21 cellular contexts compared by ENCODE assay signal in the genomic region with DNA sequence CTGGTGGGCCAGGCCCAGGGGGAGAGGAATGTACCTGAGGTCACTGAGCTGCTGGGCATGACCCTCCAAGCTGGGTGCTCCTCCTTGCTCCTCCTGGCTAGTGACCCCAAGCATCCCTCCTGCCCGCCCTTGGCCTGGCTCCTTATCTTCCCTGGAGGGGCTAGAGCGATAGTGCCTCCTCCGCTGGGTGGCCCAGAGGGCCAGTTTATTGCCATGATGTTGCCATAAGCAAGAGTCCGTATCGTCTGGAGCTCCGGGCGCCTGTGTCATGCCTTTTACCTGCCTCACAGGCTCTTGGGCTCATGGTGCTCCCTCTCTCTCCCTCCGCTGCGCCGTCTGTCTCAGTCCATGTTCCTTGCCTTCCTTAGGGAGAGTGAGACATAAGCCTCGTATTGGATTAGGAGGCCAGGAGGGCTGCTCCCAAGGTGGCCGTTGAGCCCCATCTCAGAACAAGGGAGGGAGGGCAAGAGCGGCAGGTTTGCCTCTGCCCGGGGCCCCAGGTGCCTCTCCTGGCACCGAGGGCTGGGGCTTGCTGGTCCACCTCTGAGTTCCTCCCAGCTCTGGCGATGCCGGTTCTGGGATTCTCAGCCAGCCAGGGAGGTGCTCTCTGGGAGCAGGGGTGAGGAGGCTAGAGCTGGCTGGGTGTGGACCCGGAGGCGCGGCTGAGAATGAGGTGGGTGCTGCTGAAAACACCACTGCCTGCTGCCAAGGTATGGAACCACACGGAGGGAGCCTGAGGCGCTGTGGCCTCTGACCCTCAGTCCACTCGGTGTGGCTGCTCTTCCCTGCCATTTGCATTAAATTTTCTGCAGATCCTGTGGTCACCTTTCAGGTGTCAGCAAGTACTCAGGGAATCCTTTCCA. TPM values are rescaled to one million over a fixed set of nuclear protein-coding genes. Genes with fewer than 3 reads are reported as not detected.
DNase-seq lines count a peak whose midpoint lies in the region; ATAC-seq and TF ChIP-seq lines count a peak whose summit lies in the region.
"Had no signal": no experiment of that assay in that cellular context is flagged by ENCODE, and none has a peak within 500 bp of the region (broad histone marks: within the 10 kb centered on the region; RNA-seq: fewer than 3 reads in every experiment).

No MANE protein-coding gene starts in this region.

- H3K36me3 Mint-ChIP-seq in MCF 10A (ENCODE audit: insufficient read depth, unreplicated experiment) (no peaks in the 10 kb centered on the region), nephron progenitor cell (ENCODE audit: low read depth) (no peaks in the 10 kb centered on the region)

- ATAC-seq in foreskin keratinocyte, result no peak
- ATAC-seq: A549 had no signal

- H3K9me3 Mint-ChIP-seq in MCF 10A (ENCODE audit: unreplicated experiment) (no peaks in the 10 kb centered on the region), nephron progenitor cell (no peaks in the 10 kb centered on the region)
- H3K9me3 Mint-ChIP-seq: CD4-positive, alpha-beta T cell; GM23338 had no signal

- POLR2A ChIA-PET in MCF 10A (lab: Yijun Ruan, JAX), result interaction anchor here (1.0 kb wide), 1 partner anchor 10 kb away, joined by 3 read pairs; no protein-coding TSS in a partner anchor

- H3K27me3 ChIP-seq in breast epithelium, result no peaks in the 10 kb centered on the region
- peaks cover 7% of the 10 kb centered on the region for H3K27me3 ChIP-seq in foreskin keratinocyte

- no peak overlapping the region for H3K4me3 ChIP-seq in breast epithelium
- H3K4me3 ChIP-seq: A549, GM23338 had no signal

- H3K4me1 Mint-ChIP-seq in MCF 10A (ENCODE audit: insufficient read depth, unreplicated experiment), result peaks cover 49% of the 10 kb centered on the region
- H3K4me1 Mint-ChIP-seq in nephron progenitor cell, result peaks cover 38% of the 10 kb centered on the region

- CTCF ChIA-PET in MCF 10A (lab: Yijun Ruan, JAX), result interaction anchor here (0.7 to 1.4 kb wide), 4 partner anchors 26 to 88 kb away, joined by 3 to 10 read pairs (median 4); a partner anchor contains a TSS

- no peak for TF ChIP-seq POLR2A in breast epithelium (IDR thresholded peaks at IDR 0.05)

- no peaks in the 10 kb centered on the region for H3K27me3 Mint-ChIP-seq in MCF 10A (ENCODE audit: insufficient read depth, unreplicated experiment)
- peaks cover 2% of the 10 kb centered on the region for H3K27me3 Mint-ChIP-seq in nephron progenitor cell (ENCODE audit: low read depth, poor library complexity)

- H3K27ac ChIP-seq in breast epithelium (no peak overlapping the region), foreskin keratinocyte (peak overlapping the region; percentile 50)
- H3K27ac ChIP-seq: 22Rv1, A549, C4-2B, HL-60 had no signal

- H3K27ac Mint-ChIP-seq in MCF 10A (ENCODE audit: low read depth, unreplicated experiment), result peak overlapping the region; percentile 67
- peak overlapping the region; percentile 48 for H3K27ac Mint-ChIP-seq in nephron progenitor cell
- H3K27ac Mint-ChIP-seq: CD4-positive, alpha-beta T cell; GM23338 had no signal

- DNase-seq in MCF 10A (ENCODE audit: unreplicated experiment) (no peak), breast epithelium (ENCODE audit: low spot score in 2 of 2) (no peak), NCI-H82 (lab: John Stamatoyannopoulos, UW) (peak; percentile 85), foreskin keratinocyte (no peak), nephron progenitor cell (no peak), dermis blood vessel endothelial cell (no peak), foreskin melanocyte (no peak)
- no peak for DNase-seq in central memory CD4-positive, alpha-beta T cell
- DNase-seq: AML-193; Caco-2; CD4-positive, alpha-beta T cell; DMS153; DMS79 treated with DMSO at 0.1 percent for 48 hours; GF-D8; HCEC 1CT had no signal

- no peaks in the 10 kb centered on the region for H3K9me3 ChIP-seq in breast epithelium
- H3K9me3 ChIP-seq: Caco-2 had no signal

- H3K4me1 ChIP-seq in breast epithelium (peaks cover 4 to 17% of the 10 kb centered on the region in 2 donors), foreskin keratinocyte (peaks cover 23% of the 10 kb centered on the region)
- H3K4me1 ChIP-seq: A549, Caco-2 had no signal

- intact Hi-C loops in MCF 10A (cut with micrococcal nuclease), result no loop called here
- intact Hi-C loops in breast epithelium (cut with DNase I; ENCODE audit: low total_unique reads), result no loop called here

- TF ChIP-seq CTCF in MCF 10A (IDR thresholded peaks at IDR 0.05; ENCODE audit: unreplicated experiment), result no peak
- TF ChIP-seq CTCF in breast epithelium (IDR thresholded peaks at IDR 0.05), result no peak
- TF ChIP-seq CTCF in foreskin keratinocyte (conservative IDR thresholded peaks at IDR 0.05), result no peak
- TF ChIP-seq CTCF in nephron progenitor cell (IDR thresholded peaks at IDR 0.05), result no peak

- H3K36me3 ChIP-seq in breast epithelium, result no peaks in the 10 kb centered on the region

- no TSS peak for BruUV-seq in MCF 10A (replicated peaks; lab: Mats Ljungman, UMichigan)

- no peak overlapping the region for H3K4me3 Mint-ChIP-seq in MCF 10A (ENCODE audit: unreplicated experiment)
- no peak overlapping the region for H3K4me3 Mint-ChIP-seq in nephron progenitor cell
- H3K4me3 Mint-ChIP-seq: CD4-positive, alpha-beta T cell; GM23338 had no signal

RNA-seq across cellular contexts. Expression of a gene that starts 22.6 kb away (rescaled TPM):
- total RNA-seq in MCF 10A (2022) (9.5 and 15.6 TPM in 2 replicates), breast epithelium (10 to 100 TPM; 14.4 to 30.1 (median 15.1) TPM), foreskin keratinocyte (6.4 and 9.0 TPM in 2 replicates), dermis blood vessel endothelial cell (0.14 and 0.51 TPM in 2 replicates)
- 7.1 and 9.2 TPM in 2 replicates for polyA plus RNA-seq in foreskin keratinocyte
- total RNA-seq: Caco-2 had no signal

RNA-seq across cellular contexts. Expression of a gene that starts 45.5 kb away (rescaled TPM):
- total RNA-seq in MCF 10A (2022), result 2.6 and 2.8 TPM in 2 replicates
- 10 to 100 TPM in 2 of 3 donors, 1 to 10 TPM in 1; 1.4 to 48.8 (median 47.7) TPM for total RNA-seq in breast epithelium
- 38.4 and 40.7 TPM in 2 replicates for total RNA-seq in foreskin keratinocyte
- polyA plus RNA-seq in foreskin keratinocyte, result 25.4 and 26.6 TPM in 2 replicates
- 0.05 and 0.34 TPM in 2 replicates for total RNA-seq in dermis blood vessel endothelial cell
- total RNA-seq: HT1080 had no signal
